ENCODE assay signal across 2 cellular contexts in the genomic region with DNA sequence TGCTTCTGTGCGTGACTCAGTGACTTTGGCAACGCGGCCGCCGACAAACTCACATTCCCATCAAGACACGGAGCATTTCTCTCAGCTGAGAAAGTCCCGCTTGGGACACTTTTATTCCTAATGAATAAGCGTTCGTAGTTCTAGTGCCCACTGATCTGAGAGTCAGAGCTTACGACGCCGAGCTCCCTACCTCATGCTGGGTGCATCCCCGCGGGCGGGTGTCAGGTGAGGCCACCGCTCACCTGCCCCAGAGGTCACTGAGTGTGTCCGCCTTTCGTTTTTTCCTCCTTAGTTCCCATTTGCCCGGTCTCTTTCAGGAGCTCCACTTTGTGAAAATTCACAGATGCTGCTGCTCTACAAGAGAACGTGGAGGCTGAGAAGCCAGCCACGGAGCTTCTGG.
A peak's percentile ranks its signal among the peaks of the same experiment; 100 is the strongest.
TF ChIP-seq lines count a peak whose summit lies in the region.

No MANE protein-coding gene starts in this region.

TF ChIP-seq in HepG2, 621 proteins besides CTCF, POLR2A, EP300 and RAD21:
- TF ChIP-seq, protein P1, sequence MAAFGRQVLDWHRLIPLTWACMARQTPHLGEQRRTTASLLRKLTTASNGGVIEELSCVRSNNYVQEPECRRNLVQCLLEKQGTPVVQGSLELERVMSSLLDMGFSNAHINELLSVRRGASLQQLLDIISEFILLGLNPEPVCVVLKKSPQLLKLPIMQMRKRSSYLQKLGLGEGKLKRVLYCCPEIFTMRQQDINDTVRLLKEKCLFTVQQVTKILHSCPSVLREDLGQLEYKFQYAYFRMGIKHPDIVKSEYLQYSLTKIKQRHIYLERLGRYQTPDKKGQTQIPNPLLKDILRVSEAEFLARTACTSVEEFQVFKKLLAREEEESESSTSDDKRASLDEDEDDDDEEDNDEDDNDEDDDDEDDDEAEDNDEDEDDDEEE (CRISPR knock-in tag; IDR thresholded peaks at IDR 0.05): no peak
- TF ChIP-seq, protein P2, sequence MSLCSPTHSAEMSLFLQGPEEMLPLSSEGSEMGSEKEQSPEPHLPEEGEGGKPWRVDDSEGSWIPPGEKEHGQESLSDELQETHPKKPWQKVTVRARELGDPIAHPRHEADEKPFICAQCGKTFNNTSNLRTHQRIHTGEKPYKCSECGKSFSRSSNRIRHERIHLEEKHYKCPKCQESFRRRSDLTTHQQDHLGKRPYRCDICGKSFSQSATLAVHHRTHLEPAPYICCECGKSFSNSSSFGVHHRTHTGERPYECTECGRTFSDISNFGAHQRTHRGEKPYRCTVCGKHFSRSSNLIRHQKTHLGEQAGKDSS (CRISPR knock-in tag; IDR thresholded peaks at IDR 0.05; ENCODE audit: borderline replicate concordance, low read depth): no peak
- no peak for TF ChIP-seq ARNT2 (CRISPR knock-in tag; IDR thresholded peaks at IDR 0.05; ENCODE audit: low read depth)
- TF ChIP-seq, protein P3, sequence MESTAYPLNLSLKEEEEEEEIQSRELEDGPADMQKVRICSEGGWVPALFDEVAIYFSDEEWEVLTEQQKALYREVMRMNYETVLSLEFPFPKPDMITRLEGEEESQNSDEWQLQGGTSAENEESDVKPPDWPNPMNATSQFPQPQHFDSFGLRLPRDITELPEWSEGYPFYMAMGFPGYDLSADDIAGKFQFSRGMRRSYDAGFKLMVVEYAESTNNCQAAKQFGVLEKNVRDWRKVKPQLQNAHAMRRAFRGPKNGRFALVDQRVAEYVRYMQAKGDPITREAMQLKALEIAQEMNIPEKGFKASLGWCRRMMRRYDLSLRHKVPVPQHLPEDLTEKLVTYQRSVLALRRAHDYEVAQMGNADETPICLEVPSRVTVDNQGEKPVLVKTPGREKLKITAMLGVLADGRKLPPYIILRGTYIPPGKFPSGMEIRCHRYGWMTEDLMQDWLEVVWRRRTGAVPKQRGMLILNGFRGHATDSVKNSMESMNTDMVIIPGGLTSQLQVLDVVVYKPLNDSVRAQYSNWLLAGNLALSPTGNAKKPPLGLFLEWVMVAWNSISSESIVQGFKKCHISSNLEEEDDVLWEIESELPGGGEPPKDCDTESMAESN (CRISPR knock-in tag; conservative IDR thresholded peaks at IDR 0.05): no peak
- no peak for TF ChIP-seq SKI (IDR thresholded peaks at IDR 0.05; ENCODE audit: partially characterized antibody)
- TF ChIP-seq DNMT3B (CRISPR knock-in tag; conservative IDR thresholded peaks at IDR 0.05): no peak
- no peak for TF ChIP-seq RBM39 (IDR thresholded peaks at IDR 0.05; ENCODE audit: low read depth, low read length, poor library complexity, severe bottlenecking)
- TF ChIP-seq ZNF20 (CRISPR knock-in tag; IDR thresholded peaks at IDR 0.05): no peak
- TF ChIP-seq, protein P4, sequence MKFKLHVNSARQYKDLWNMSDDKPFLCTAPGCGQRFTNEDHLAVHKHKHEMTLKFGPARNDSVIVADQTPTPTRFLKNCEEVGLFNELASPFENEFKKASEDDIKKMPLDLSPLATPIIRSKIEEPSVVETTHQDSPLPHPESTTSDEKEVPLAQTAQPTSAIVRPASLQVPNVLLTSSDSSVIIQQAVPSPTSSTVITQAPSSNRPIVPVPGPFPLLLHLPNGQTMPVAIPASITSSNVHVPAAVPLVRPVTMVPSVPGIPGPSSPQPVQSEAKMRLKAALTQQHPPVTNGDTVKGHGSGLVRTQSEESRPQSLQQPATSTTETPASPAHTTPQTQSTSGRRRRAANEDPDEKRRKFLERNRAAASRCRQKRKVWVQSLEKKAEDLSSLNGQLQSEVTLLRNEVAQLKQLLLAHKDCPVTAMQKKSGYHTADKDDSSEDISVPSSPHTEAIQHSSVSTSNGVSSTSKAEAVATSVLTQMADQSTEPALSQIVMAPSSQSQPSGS (CRISPR knock-in tag; IDR thresholded peaks at IDR 0.05): no peak
- TF ChIP-seq ETV5 (CRISPR knock-in tag; IDR thresholded peaks at IDR 0.05; ENCODE audit: borderline replicate concordance): no peak
- TF ChIP-seq, protein P5, sequence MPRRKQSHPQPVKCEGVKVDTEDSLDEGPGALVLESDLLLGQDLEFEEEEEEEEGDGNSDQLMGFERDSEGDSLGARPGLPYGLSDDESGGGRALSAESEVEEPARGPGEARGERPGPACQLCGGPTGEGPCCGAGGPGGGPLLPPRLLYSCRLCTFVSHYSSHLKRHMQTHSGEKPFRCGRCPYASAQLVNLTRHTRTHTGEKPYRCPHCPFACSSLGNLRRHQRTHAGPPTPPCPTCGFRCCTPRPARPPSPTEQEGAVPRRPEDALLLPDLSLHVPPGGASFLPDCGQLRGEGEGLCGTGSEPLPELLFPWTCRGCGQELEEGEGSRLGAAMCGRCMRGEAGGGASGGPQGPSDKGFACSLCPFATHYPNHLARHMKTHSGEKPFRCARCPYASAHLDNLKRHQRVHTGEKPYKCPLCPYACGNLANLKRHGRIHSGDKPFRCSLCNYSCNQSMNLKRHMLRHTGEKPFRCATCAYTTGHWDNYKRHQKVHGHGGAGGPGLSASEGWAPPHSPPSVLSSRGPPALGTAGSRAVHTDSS (CRISPR knock-in tag; conservative IDR thresholded peaks at IDR 0.05): no peak
- no peak for TF ChIP-seq TCF7L2 (IDR thresholded peaks at IDR 0.05; ENCODE audit: low read depth, low read length)
- TF ChIP-seq, protein P6, sequence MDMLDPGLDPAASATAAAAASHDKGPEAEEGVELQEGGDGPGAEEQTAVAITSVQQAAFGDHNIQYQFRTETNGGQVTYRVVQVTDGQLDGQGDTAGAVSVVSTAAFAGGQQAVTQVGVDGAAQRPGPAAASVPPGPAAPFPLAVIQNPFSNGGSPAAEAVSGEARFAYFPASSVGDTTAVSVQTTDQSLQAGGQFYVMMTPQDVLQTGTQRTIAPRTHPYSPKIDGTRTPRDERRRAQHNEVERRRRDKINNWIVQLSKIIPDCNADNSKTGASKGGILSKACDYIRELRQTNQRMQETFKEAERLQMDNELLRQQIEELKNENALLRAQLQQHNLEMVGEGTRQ (IDR thresholded peaks at IDR 0.05; ENCODE audit: low read depth, low read length): no peak
- TF ChIP-seq, protein P6 (CRISPR knock-in tag; IDR thresholded peaks at IDR 0.05; ENCODE audit: borderline replicate concordance): no peak
- no peak for TF ChIP-seq KDM4B (CRISPR knock-in tag; IDR thresholded peaks at IDR 0.05)
- no peak for TF ChIP-seq HCFC1 (IDR thresholded peaks at IDR 0.05; ENCODE audit: low read depth, low read length)
- TF ChIP-seq ZNF225 (CRISPR knock-in tag; IDR thresholded peaks at IDR 0.05): no peak
- no peak for TF ChIP-seq HES4 (CRISPR knock-in tag; IDR thresholded peaks at IDR 0.05; ENCODE audit: borderline replicate concordance)
- TF ChIP-seq, protein P7, sequence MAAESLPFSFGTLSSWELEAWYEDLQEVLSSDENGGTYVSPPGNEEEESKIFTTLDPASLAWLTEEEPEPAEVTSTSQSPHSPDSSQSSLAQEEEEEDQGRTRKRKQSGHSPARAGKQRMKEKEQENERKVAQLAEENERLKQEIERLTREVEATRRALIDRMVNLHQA (CRISPR knock-in tag; IDR thresholded peaks at IDR 0.05): no peak
- TF ChIP-seq NFIB (CRISPR knock-in tag; IDR thresholded peaks at IDR 0.05; ENCODE audit: borderline replicate concordance): no peak

TF ChIP-seq in K562, 482 proteins besides CTCF, POLR2A, EP300 and RAD21:
- TF ChIP-seq NR2C2 (CRISPR knock-in tag; IDR thresholded peaks at IDR 0.05): no peak
- TF ChIP-seq NR2C2 (tag; IDR thresholded peaks at IDR 0.05): 0 out of 2 replicates have a peak, but pooled peaks have one; percentile 14
- TF ChIP-seq ZNF57 (CRISPR knock-in tag; IDR thresholded peaks at IDR 0.05): no peak
